ENCODE assay signal across 8 cellular contexts in the genomic region with DNA sequence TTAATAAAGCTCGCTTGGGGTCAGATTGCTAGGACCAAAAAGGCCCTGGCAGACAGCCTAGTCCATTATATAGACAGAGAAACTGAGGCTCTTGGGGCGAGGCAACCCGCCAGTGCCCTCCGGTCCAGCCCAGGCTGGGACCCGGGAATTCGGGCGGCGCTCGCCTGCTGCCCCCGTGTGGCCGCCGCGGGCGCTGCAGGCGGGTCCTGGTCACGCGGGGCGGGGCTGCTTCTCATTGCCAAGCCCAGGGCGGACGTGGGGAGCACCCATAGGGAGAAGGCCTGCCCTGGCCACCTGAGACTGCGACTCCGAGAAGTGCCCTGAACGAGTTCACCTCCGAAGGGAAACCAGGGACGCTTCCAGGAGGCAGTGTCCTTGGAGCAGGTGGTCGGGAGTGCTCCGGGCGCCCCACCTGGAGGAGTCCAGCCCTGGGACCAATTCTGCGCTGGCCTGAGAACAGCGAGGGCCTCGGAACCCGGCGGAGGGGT. TPM values are rescaled to one million over a fixed set of nuclear protein-coding genes. Genes with fewer than 3 reads are reported as not detected.
A peak's percentile ranks its signal among the peaks of the same experiment; 100 is the strongest.
DNase-seq lines count a peak whose midpoint lies in the region; ATAC-seq, FAIRE-seq and TF ChIP-seq lines count a peak whose summit lies in the region.

No MANE protein-coding gene starts in this region.

- peaks cover 18% of the 10 kb centered on the region for H3K36me3 ChIP-seq in OCI-LY7 (ENCODE audit: insufficient read depth, low read length)

- no TSS peak for BruUV-seq in OCI-LY7 (replicated peaks; lab: Mats Ljungman, UMichigan)

- no peak overlapping the region for H2AFZ ChIP-seq in OCI-LY7 (ENCODE audit: low read length)

- H3K27ac Mint-ChIP-seq in activated T-cell treated with anti-CD3 and anti-CD28 coated beads, Interleukin-2, amount 50 U/mL, for 72 hours = no peak overlapping the region

- H3K27ac ChIP-seq in OCI-LY7 (ENCODE audit: low read depth, low read length, poor library complexity, severe bottlenecking) = no peak overlapping the region

- no peaks in the 10 kb centered on the region for H3K4me1 Mint-ChIP-seq in activated T-cell treated with anti-CD3 and anti-CD28 coated beads, Interleukin-2, amount 50 U/mL, for 72 hours (ENCODE audit: low read depth)

- DNase-seq in AML-193 (lab: John Stamatoyannopoulos, UW) = peak; percentile 37 to 39
- peak; percentile 70 for DNase-seq in GM19239 (ENCODE audit: insufficient read length, low spot score)
- peak; percentile 63 for DNase-seq in OCI-LY7 (ENCODE audit: low spot score)
- DNase-seq in activated T-cell treated with anti-CD3 and anti-CD28 coated beads, Interleukin-2, amount 50 U/mL, for 72 hours = peak; percentile 59 to 83
- DNase-seq in fibroblast of pulmonary artery (ENCODE audit: low read depth) = peak; percentile 50
- DNase-seq in nucleus accumbens (lab: John Stamatoyannopoulos, UW) = peak in 44 of 56 donors; percentile 5 to 77 (median 35)
- DNase-seq in superior temporal gyrus (ENCODE audit: extremely low spot score) = peak; percentile 70

- no peaks in the 10 kb centered on the region for H3K79me2 ChIP-seq in OCI-LY7 (ENCODE audit: insufficient read depth, low read depth, low read length)

- H3K27me3 Mint-ChIP-seq in activated T-cell treated with anti-CD3 and anti-CD28 coated beads, Interleukin-2, amount 50 U/mL, for 72 hours (ENCODE audit: low read depth) = no peaks in the 10 kb centered on the region

- CTCF ChIA-PET in OCI-LY7 (lab: Charles Lee; ENCODE audit: unreplicated experiment) = no interaction called here

- no peak overlapping the region for H3K4me3 Mint-ChIP-seq in activated T-cell treated with anti-CD3 and anti-CD28 coated beads, Interleukin-2, amount 50 U/mL, for 72 hours

- peaks cover 0 to 2% of the 10 kb centered on the region in 2 donors for H3K36me3 Mint-ChIP-seq in activated T-cell treated with anti-CD3 and anti-CD28 coated beads, Interleukin-2, amount 50 U/mL, for 72 hours (ENCODE audit: insufficient read depth in 2 of 2)

- no peaks in the 10 kb centered on the region for H3K4me1 ChIP-seq in OCI-LY7 (ENCODE audit: insufficient read depth, low read length, poor library complexity, severe bottlenecking)

- H3K4me3 ChIP-seq in OCI-LY7 (ENCODE audit: low read depth, low read length, poor library complexity, severe bottlenecking) (no peak overlapping the region), fibroblast of pulmonary artery (replicated peaks; ENCODE audit: low read depth, low read length) (no peak overlapping the region)

- intact Hi-C loops in OCI-LY7 (cut with micrococcal nuclease; ENCODE audit: unreplicated experiment) = loop anchor here (1.0 to 2.0 kb wide), 4 partner anchors 54 to 301 kb away; no protein-coding TSS in a partner anchor

- POLR2A ChIA-PET in OCI-LY7 (lab: Charles Lee) = no interaction called here

- H4K20me1 ChIP-seq in OCI-LY7 (ENCODE audit: insufficient read depth, low read length) = no peaks in the 10 kb centered on the region

- TF ChIP-seq CTCF in OCI-LY7 (conservative IDR thresholded peaks at IDR 0.05; ENCODE audit: low read length) = peak; percentile 92
- TF ChIP-seq CTCF in fibroblast of pulmonary artery (IDR thresholded peaks at IDR 0.05; ENCODE audit: low read length, missing control alignments) = peak; percentile 44

- H3K9me3 Mint-ChIP-seq in activated T-cell treated with anti-CD3 and anti-CD28 coated beads, Interleukin-2, amount 50 U/mL, for 72 hours = no peaks in the 10 kb centered on the region

- peak; percentile 77 to 83 for ATAC-seq in activated T-cell treated with anti-CD3 and anti-CD28 coated beads, Interleukin-2, amount 50 U/mL, for 72 hours (replicated peaks in 1 of 2)
- ATAC-seq in GM19467 (IDR thresholded peaks at IDR 0.05; ENCODE audit: unreplicated experiment) = no peak

- peak; percentile 79 for FAIRE-seq in GM19239 (lab: Jason Lieb, UNC)

- H3K9me3 ChIP-seq in OCI-LY7 (ENCODE audit: low read length) = no peaks in the 10 kb centered on the region

- H3K4me2 ChIP-seq in OCI-LY7 (ENCODE audit: low read length) = no peak overlapping the region

- no peaks in the 10 kb centered on the region for H3K9me2 ChIP-seq in OCI-LY7 (ENCODE audit: insufficient read depth, low read length)

RNA-seq across cellular contexts. Expression of gene CSNK1E, which starts 36.0 kb away (rescaled TPM):
- total RNA-seq in OCI-LY7 (2014; rRNA removed; shearing (Covaris generic)) = 152 and 182 TPM in 2 replicates
- 203 and 211 TPM in 2 replicates for total RNA-seq in OCI-LY7 (2022)
- 100 to 1,000 TPM; 106 to 107 TPM for total RNA-seq in activated T-cell treated with anti-CD3 and anti-CD28 coated beads, Interleukin-2, amount 50 U/mL, for 72 hours
